Comparison of ENCODE assay signal across 1 cellular context in the genomic region with DNA sequence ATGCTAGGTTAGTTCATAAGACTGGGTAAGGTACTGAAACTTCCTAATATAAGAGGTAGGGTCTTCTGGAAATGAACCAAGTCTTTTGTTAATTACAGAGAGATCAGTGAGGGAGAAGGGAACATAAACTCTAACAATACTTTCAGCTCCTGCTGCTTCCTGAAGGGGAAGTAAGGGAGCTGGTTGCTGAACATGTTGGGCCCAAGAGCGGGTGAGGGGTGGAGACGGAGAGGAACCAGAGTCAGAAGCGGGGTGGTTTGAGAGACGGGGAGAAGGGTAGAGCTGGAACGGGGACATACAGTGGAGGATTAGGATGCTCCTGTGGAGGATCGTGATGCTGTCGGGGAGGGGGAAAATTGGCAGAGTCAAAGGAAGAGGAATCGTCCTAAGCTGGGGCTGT.
TF ChIP-seq lines count a peak whose summit lies in the region.

No MANE protein-coding gene starts in this region.

TF ChIP-seq in H1, 55 proteins besides CTCF, POLR2A, EP300 and RAD21:
- TF ChIP-seq, protein P1, sequence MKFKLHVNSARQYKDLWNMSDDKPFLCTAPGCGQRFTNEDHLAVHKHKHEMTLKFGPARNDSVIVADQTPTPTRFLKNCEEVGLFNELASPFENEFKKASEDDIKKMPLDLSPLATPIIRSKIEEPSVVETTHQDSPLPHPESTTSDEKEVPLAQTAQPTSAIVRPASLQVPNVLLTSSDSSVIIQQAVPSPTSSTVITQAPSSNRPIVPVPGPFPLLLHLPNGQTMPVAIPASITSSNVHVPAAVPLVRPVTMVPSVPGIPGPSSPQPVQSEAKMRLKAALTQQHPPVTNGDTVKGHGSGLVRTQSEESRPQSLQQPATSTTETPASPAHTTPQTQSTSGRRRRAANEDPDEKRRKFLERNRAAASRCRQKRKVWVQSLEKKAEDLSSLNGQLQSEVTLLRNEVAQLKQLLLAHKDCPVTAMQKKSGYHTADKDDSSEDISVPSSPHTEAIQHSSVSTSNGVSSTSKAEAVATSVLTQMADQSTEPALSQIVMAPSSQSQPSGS (IDR thresholded peaks at IDR 0.05; ENCODE audit: low read length), result no peak
- no peak for TF ChIP-seq CBX8 (IDR thresholded peaks at IDR 0.05; ENCODE audit: borderline replicate concordance, low read depth, low read length)
- no peak for TF ChIP-seq KDM5A (IDR thresholded peaks at IDR 0.05; ENCODE audit: low read length)
- TF ChIP-seq, protein P2, sequence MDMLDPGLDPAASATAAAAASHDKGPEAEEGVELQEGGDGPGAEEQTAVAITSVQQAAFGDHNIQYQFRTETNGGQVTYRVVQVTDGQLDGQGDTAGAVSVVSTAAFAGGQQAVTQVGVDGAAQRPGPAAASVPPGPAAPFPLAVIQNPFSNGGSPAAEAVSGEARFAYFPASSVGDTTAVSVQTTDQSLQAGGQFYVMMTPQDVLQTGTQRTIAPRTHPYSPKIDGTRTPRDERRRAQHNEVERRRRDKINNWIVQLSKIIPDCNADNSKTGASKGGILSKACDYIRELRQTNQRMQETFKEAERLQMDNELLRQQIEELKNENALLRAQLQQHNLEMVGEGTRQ (IDR thresholded peaks at IDR 0.05; ENCODE audit: low read length), result no peak
- TF ChIP-seq JUN (IDR thresholded peaks at IDR 0.05; ENCODE audit: low read depth, low read length), result no peak
- TF ChIP-seq SUZ12 (IDR thresholded peaks at IDR 0.05; ENCODE audit: low read length), result no peak
- TF ChIP-seq PHF8 (conservative IDR thresholded peaks at IDR 0.05; ENCODE audit: low read depth, low read length), result no peak
- no peak for TF ChIP-seq SAP30 (IDR thresholded peaks at IDR 0.05; ENCODE audit: insufficient read depth, insufficient replicate concordance, low read length)
- TF ChIP-seq CHD2 (IDR thresholded peaks at IDR 0.05; ENCODE audit: low read length), result no peak
- TF ChIP-seq SP2 (IDR thresholded peaks at IDR 0.05; ENCODE audit: low read length), result no peak
- no peak for TF ChIP-seq NRF1 (IDR thresholded peaks at IDR 0.05; ENCODE audit: low read depth, low read length)
- no peak for TF ChIP-seq NANOG (IDR thresholded peaks at IDR 0.05; ENCODE audit: insufficient read depth, low read depth, low read length, poor library complexity, severe bottlenecking)
- no peak for TF ChIP-seq TEAD4 (IDR thresholded peaks at IDR 0.05; ENCODE audit: low read depth, low read length)
- no peak for TF ChIP-seq YY1 (IDR thresholded peaks at IDR 0.05; ENCODE audit: low read depth, low read length)
- TF ChIP-seq SRF (IDR thresholded peaks at IDR 0.05; ENCODE audit: low read depth, low read length), result no peak
- no peak for TF ChIP-seq TCF12 (IDR thresholded peaks at IDR 0.05; ENCODE audit: low read depth, low read length)
- TF ChIP-seq GTF2F1 (IDR thresholded peaks at IDR 0.05; ENCODE audit: borderline replicate concordance, low read depth, low read length), result no peak
